Comparison of ENCODE assay signal across 16 cellular contexts in genomic region chr9:114426046-114426948, GRCh38.
"Had no signal": no experiment of that assay in that cellular context is flagged by ENCODE, and none has a peak within 500 bp of the region (broad histone marks: within the 10 kb centered on the region; RNA-seq: fewer than 3 reads in every experiment).

No MANE protein-coding gene starts in this region.

- H3K36me3 Mint-ChIP-seq: naive thymus-derived CD8-positive, alpha-beta T cell; type B pancreatic cell had no signal

- H3K36me3 ChIP-seq: neutrophil, thyroid gland had no signal

- H3K9me3 Mint-ChIP-seq: naive thymus-derived CD8-positive, alpha-beta T cell; type B pancreatic cell had no signal

- H3K27ac ChIP-seq: coronary artery, hepatocyte, neutrophil, suprapubic skin, thyroid gland had no signal

- H3K9me3 ChIP-seq: mucosa of descending colon, neutrophil, suprapubic skin, thyroid gland had no signal

- DNase-seq: effector CD4-positive, alpha-beta T cell; foreskin melanocyte; head of caudate nucleus; left colon; mammary epithelial cell; mucosa of descending colon; naive thymus-derived CD8-positive, alpha-beta T cell; small intestine; stimulated activated CD4-positive, alpha-beta T cell treated with anti-CD3 and anti-CD28 coated beads, Interleukin-2, amount 100 ng/mL, for 48 hours; stimulated activated naive CD8-positive, alpha-beta T cell treated with anti-CD3 and anti-CD28 coated beads, Interleukin-15, Interleukin-2, amounts not matched to agents 100 U/mL and 50 U/mL, for 24 hours; thyroid gland had no signal

- ATAC-seq: left colon; mucosa of descending colon; naive thymus-derived CD8-positive, alpha-beta T cell; stimulated activated naive CD8-positive, alpha-beta T cell treated with anti-CD3 and anti-CD28 coated beads, Interleukin-15, Interleukin-2, amounts not matched to agents 100 U/mL and 50 U/mL, for 24 hours had no signal

- H3K4me1 ChIP-seq: suprapubic skin, thyroid gland had no signal

- H3K27ac Mint-ChIP-seq: type B pancreatic cell had no signal

- H3K4me3 Mint-ChIP-seq: naive thymus-derived CD8-positive, alpha-beta T cell; type B pancreatic cell had no signal

- H3K4me3 ChIP-seq: coronary artery, hepatocyte, mucosa of descending colon, suprapubic skin, thyroid gland had no signal

- H3K4me2 ChIP-seq: hepatocyte had no signal

- H3K27me3 ChIP-seq: hepatocyte, neutrophil, suprapubic skin, thyroid gland had no signal

- FAIRE-seq: small intestine had no signal

- H3K79me2 ChIP-seq: hepatocyte had no signal

- H3K4me1 Mint-ChIP-seq: naive thymus-derived CD8-positive, alpha-beta T cell had no signal
